In genomic region chr7:148898845-148899474, GRCh38 we compare ENCODE assay signal across 22 cellular contexts. TPM values are rescaled to one million over a fixed set of nuclear protein-coding genes. Genes with fewer than 3 reads are reported as not detected.
A peak's percentile ranks its signal among the peaks of the same experiment; 100 is the strongest.
DNase-seq lines count a peak whose midpoint lies in the region; ATAC-seq, FAIRE-seq and TF ChIP-seq lines count a peak whose summit lies in the region.
"Had no signal": no experiment of that assay in that cellular context is flagged by ENCODE, and none has a peak within 500 bp of the region (broad histone marks: within the 10 kb centered on the region; RNA-seq: fewer than 3 reads in every experiment).

No MANE protein-coding gene starts in this region.

- no peaks in the 10 kb centered on the region for H3K79me2 ChIP-seq in H1 (ENCODE audit: control insufficient read depth in 1 of 2, insufficient read depth in 2 of 2, low read length in 2 of 2)

- H3K27ac ChIP-seq in H1 (ENCODE audit: low read depth, low read length), result no peak overlapping the region
- H3K27ac ChIP-seq: coronary artery, upper lobe of right lung had no signal

- H3K14ac ChIP-seq in H1 (ENCODE audit: insufficient read length), result no peak overlapping the region

- no peaks in the 10 kb centered on the region; the same call in 1 of the 2 replicates for H3K79me1 ChIP-seq in H1 (ENCODE audit: low read depth, low read length)

- TF ChIP-seq RAD21 in H1 (IDR thresholded peaks at IDR 0.05 in 1 of 2, conservative IDR thresholded peaks at IDR 0.05 in 1 of 2; ENCODE audit: low read depth in 2 of 2, low read length in 2 of 2), result no peak

- H2BK15ac ChIP-seq in H1 (ENCODE audit: low read length), result no peak overlapping the region

- H2BK20ac ChIP-seq in H1 (ENCODE audit: low read length), result no peak overlapping the region

- H3K18ac ChIP-seq in H1 (ENCODE audit: extremely low read depth, low read length), result no peak overlapping the region

- peak overlapping the region; percentile 82; the same call in 1 of the 2 replicates for H2AFZ ChIP-seq in H1 (ENCODE audit: low read length)

- H3K4me1 Mint-ChIP-seq in activated CD4-positive, alpha-beta T cell treated with anti-CD3 and anti-CD28 coated beads, Interleukin-2, amount 10 ng/mL, durations not matched to agents 24 days and 14 days, result peaks cover 16% of the 10 kb centered on the region
- H3K4me1 Mint-ChIP-seq in nephron progenitor cell, result peaks cover 15% of the 10 kb centered on the region
- H3K4me1 Mint-ChIP-seq in activated T-helper 2 cell treated with anti-CD3 and anti-CD28 coated beads, Interferon-gamma antibody, Interleukin-2, Interleukin-4, amounts not matched to agents 10 μg/mL and 5 μg/mL and 100 μg/mL, durations not matched to agents 14 hours and 24 hours and 36 hours (ENCODE audit: low read depth), result peaks cover 10% of the 10 kb centered on the region

- H2BK5ac ChIP-seq in H1 (ENCODE audit: low read depth, low read length), result no peak overlapping the region

- no peak for TF ChIP-seq POLR2A in H1 (IDR thresholded peaks at IDR 0.05; ENCODE audit: control extremely low read depth in 1 of 2, low read depth in 2 of 2, low read length in 2 of 2)

- no peak overlapping the region for H3K56ac ChIP-seq in H1 (replicated peaks; ENCODE audit: insufficient read length, low read depth, low read length)

- 58% methylated on average over 6 of the region's 6 CpGs; no CpG with 5 or more reads in 1 of the 2 experiments for whole genome bisulfite sequencing in H1 (ENCODE audit: extremely low coverage in 1 of 2, insufficient coverage in 1 of 2, insufficient read length in 1 of 2, insufficient replicate concordance in 2 of 2, low coverage in 1 of 2, low lambda C conversion rate in 2 of 2, missing lambda C conversion rate in 1 of 2), 2 experiments

- H3K27me3 ChIP-seq in H1 (replicated peaks in 1 of 4; ENCODE audit: control insufficient read depth in 3 of 4, extremely low read depth in 1 of 4, insufficient read depth in 3 of 4, low read length in 3 of 4), result no peaks in the 10 kb centered on the region

- intact Hi-C loops in activated CD4-positive, alpha-beta T cell treated with anti-CD3 and anti-CD28 coated beads, Interleukin-2, amount 10 ng/mL, durations not matched to agents 24 days and 14 days (cut with micrococcal nuclease), result loop anchor here (2.0 kb wide), 1 partner anchor 14 kb away; no protein-coding TSS in a partner anchor
- intact Hi-C loops in activated T-helper 2 cell treated with anti-CD3 and anti-CD28 coated beads, Interferon-gamma antibody, Interleukin-2, Interleukin-4, amounts not matched to agents 10 μg/mL and 5 μg/mL and 100 μg/mL, durations not matched to agents 14 hours and 24 hours and 36 hours (cut with micrococcal nuclease), result no loop called here

- CTCF ChIA-PET in HEK293T (lab: Yijun Ruan, JAX), result interaction anchor here (0.9 kb wide), 1 partner anchor 12 kb away, joined by 3 read pairs; no protein-coding TSS in a partner anchor
- CTCF ChIA-PET in H1 (lab: Charles Lee; ENCODE audit: partially characterized antibody), result interaction anchor here (1.3 kb wide), 1 partner anchor 10 kb away, joined by 3 read pairs; no protein-coding TSS in a partner anchor

- no peaks in the 10 kb centered on the region; a peak in 1 of 8 replicates for H3K36me3 ChIP-seq in H1 (ENCODE audit: control insufficient read depth in 2 of 4, insufficient read depth in 4 of 4, low read length in 3 of 4)
- H3K36me3 ChIP-seq: upper lobe of right lung had no signal

- no peak overlapping the region for H2BK12ac ChIP-seq in H1 (ENCODE audit: low read depth, low read length)

- H3K4me1 ChIP-seq in H1 (replicated peaks in 1 of 4; ENCODE audit: control insufficient read depth in 3 of 4, insufficient read depth in 4 of 4, low read length in 3 of 4), result no peaks in the 10 kb centered on the region; a peak in 1 of 7 replicates
- H3K4me1 ChIP-seq: upper lobe of right lung had no signal

- H3K4ac ChIP-seq in H1 (replicated peaks; ENCODE audit: insufficient read length, low read depth, low read length), result no peak overlapping the region

- ATAC-seq in HG03439 (IDR thresholded peaks at IDR 0.05; ENCODE audit: unreplicated experiment), result no peak
- ATAC-seq: activated T-cell treated with anti-CD3 and anti-CD28 coated beads, Interleukin-2, amount 50 U/mL, for 4 hours; effector memory CD8-positive, alpha-beta T cell; upper lobe of right lung had no signal

- no peaks in the 10 kb centered on the region for H3K27me3 Mint-ChIP-seq in activated CD4-positive, alpha-beta T cell treated with anti-CD3 and anti-CD28 coated beads, Interleukin-2, amount 10 ng/mL, durations not matched to agents 24 days and 14 days
- H3K27me3 Mint-ChIP-seq in nephron progenitor cell (ENCODE audit: low read depth, poor library complexity), result peaks cover 5% of the 10 kb centered on the region
- no peaks in the 10 kb centered on the region for H3K27me3 Mint-ChIP-seq in activated T-helper 2 cell treated with anti-CD3 and anti-CD28 coated beads, Interferon-gamma antibody, Interleukin-2, Interleukin-4, amounts not matched to agents 10 μg/mL and 5 μg/mL and 100 μg/mL, durations not matched to agents 14 hours and 24 hours and 36 hours (ENCODE audit: low read depth)

- no peak overlapping the region for H4K5ac ChIP-seq in H1 (ENCODE audit: insufficient read length, low read depth, low read length)

- no peaks in the 10 kb centered on the region for H3K23me2 ChIP-seq in H1 (ENCODE audit: low read depth, low read length)

- H3K4me2 ChIP-seq in H1 (ENCODE audit: insufficient read depth in 1 of 2, low read depth in 2 of 2, low read length in 2 of 2), result no peak overlapping the region; a peak in 2 of 4 replicates

- no peak overlapping the region for H3K4me3 ChIP-seq in H1 (ENCODE audit: extremely low read depth in 1 of 4, insufficient read depth in 2 of 4, low read depth in 3 of 4, low read length in 4 of 4)
- H3K4me3 ChIP-seq: coronary artery, lung, upper lobe of right lung had no signal

- peak; percentile 46 for DNase-seq in activated CD4-positive, alpha-beta T cell treated with anti-CD3 and anti-CD28 coated beads, Interleukin-2, amount 10 ng/mL, durations not matched to agents 24 days and 14 days
- DNase-seq in activated CD4-positive, alpha-beta T cell treated with anti-CD3 and anti-CD28 coated beads, Interleukin-2, amount 50 U/mL, for 48 hours, result no peak
- peak; percentile 53 for DNase-seq in HEK293T (ENCODE audit: extremely low spot score)
- peak in 1 of 2 experiments; percentile 52 for DNase-seq in H1 (ENCODE audit: low read depth in 1 of 2, low spot score in 2 of 2)
- peak; percentile 18 for DNase-seq in nephron progenitor cell
- DNase-seq in activated CD8-positive, alpha-beta memory T cell treated with anti-CD3 and anti-CD28 coated beads for 24 hours, result no peak
- DNase-seq in activated T-helper 2 cell treated with anti-CD3 and anti-CD28 coated beads, Interferon-gamma antibody, Interleukin-2, Interleukin-4, amounts not matched to agents 10 μg/mL and 5 μg/mL and 100 μg/mL, durations not matched to agents 14 hours and 24 hours and 36 hours (ENCODE audit: low spot score), result no peak
- DNase-seq: activated naive CD4-positive, alpha-beta T cell treated with Interleukin-2 at 50 U/mL for 16 hours; activated T-cell treated with anti-CD3 and anti-CD28 coated beads, Interleukin-2, amount 50 U/mL, for 4 hours; anterior cingulate cortex; DMS79 treated with DMSO at 0.1 percent for 48 hours; effector memory CD8-positive, alpha-beta T cell; kidney glomerular epithelial cell; NCI-H1105 treated with DMSO at 0.1 percent for 48 hours; NCI-H2029 treated with DMSO at 0.1 percent for 48 hours; NCI-H2227 treated with DMSO at 0.1 percent for 48 hours; NCI-H69; Right ventricle myocardium superior; upper lobe of right lung had no signal

- H3K27ac Mint-ChIP-seq in activated CD4-positive, alpha-beta T cell treated with anti-CD3 and anti-CD28 coated beads, Interleukin-2, amount 10 ng/mL, durations not matched to agents 24 days and 14 days, result peak overlapping the region; percentile 70
- H3K27ac Mint-ChIP-seq in nephron progenitor cell, result peak overlapping the region; percentile 44
- H3K27ac Mint-ChIP-seq in activated T-helper 2 cell treated with anti-CD3 and anti-CD28 coated beads, Interferon-gamma antibody, Interleukin-2, Interleukin-4, amounts not matched to agents 10 μg/mL and 5 μg/mL and 100 μg/mL, durations not matched to agents 14 hours and 24 hours and 36 hours, result no peak overlapping the region
- H3K27ac Mint-ChIP-seq: effector memory CD8-positive, alpha-beta T cell had no signal

- FAIRE-seq in H1 (lab: Jason Lieb, UNC), result no peak

- no peak overlapping the region for H4K91ac ChIP-seq in H1 (replicated peaks; ENCODE audit: insufficient read length, low read length)

- H3K9me3 Mint-ChIP-seq in activated CD4-positive, alpha-beta T cell treated with anti-CD3 and anti-CD28 coated beads, Interleukin-2, amount 10 ng/mL, durations not matched to agents 24 days and 14 days, result no peaks in the 10 kb centered on the region
- H3K9me3 Mint-ChIP-seq in nephron progenitor cell, result no peaks in the 10 kb centered on the region
- no peaks in the 10 kb centered on the region for H3K9me3 Mint-ChIP-seq in activated T-helper 2 cell treated with anti-CD3 and anti-CD28 coated beads, Interferon-gamma antibody, Interleukin-2, Interleukin-4, amounts not matched to agents 10 μg/mL and 5 μg/mL and 100 μg/mL, durations not matched to agents 14 hours and 24 hours and 36 hours
- H3K9me3 Mint-ChIP-seq: activated T-cell treated with anti-CD3 and anti-CD28 coated beads, Interleukin-2, amount 50 U/mL, for 4 hours; effector memory CD8-positive, alpha-beta T cell had no signal

- no peak overlapping the region for H3K23ac ChIP-seq in H1 (ENCODE audit: insufficient read length)

- H4K20me1 ChIP-seq in H1 (replicated peaks in 1 of 2; ENCODE audit: control insufficient read depth in 1 of 2, insufficient read depth in 2 of 2, low read length in 2 of 2), result no peaks in the 10 kb centered on the region

- no peak overlapping the region for H2AK5ac ChIP-seq in H1 (ENCODE audit: low read depth, low read length)

- no peaks in the 10 kb centered on the region for H3K36me3 Mint-ChIP-seq in activated CD4-positive, alpha-beta T cell treated with anti-CD3 and anti-CD28 coated beads, Interleukin-2, amount 10 ng/mL, durations not matched to agents 24 days and 14 days (ENCODE audit: low read depth)
- H3K36me3 Mint-ChIP-seq in nephron progenitor cell (ENCODE audit: low read depth), result no peaks in the 10 kb centered on the region
- H3K36me3 Mint-ChIP-seq in activated T-helper 2 cell treated with anti-CD3 and anti-CD28 coated beads, Interferon-gamma antibody, Interleukin-2, Interleukin-4, amounts not matched to agents 10 μg/mL and 5 μg/mL and 100 μg/mL, durations not matched to agents 14 hours and 24 hours and 36 hours (ENCODE audit: low read depth), result no peaks in the 10 kb centered on the region

- no peak overlapping the region; a peak in 1 of 7 replicates for H3K9ac ChIP-seq in H1 (replicated peaks in 1 of 4; ENCODE audit: extremely low read depth in 1 of 4, low read depth in 3 of 4, low read length in 3 of 4)

- no peak overlapping the region for H3K4me3 Mint-ChIP-seq in activated CD4-positive, alpha-beta T cell treated with anti-CD3 and anti-CD28 coated beads, Interleukin-2, amount 10 ng/mL, durations not matched to agents 24 days and 14 days
- H3K4me3 Mint-ChIP-seq in nephron progenitor cell, result peak overlapping the region; percentile 3
- no peak overlapping the region for H3K4me3 Mint-ChIP-seq in activated T-helper 2 cell treated with anti-CD3 and anti-CD28 coated beads, Interferon-gamma antibody, Interleukin-2, Interleukin-4, amounts not matched to agents 10 μg/mL and 5 μg/mL and 100 μg/mL, durations not matched to agents 14 hours and 24 hours and 36 hours (ENCODE audit: low read depth)
- H3K4me3 Mint-ChIP-seq: activated T-cell treated with anti-CD3 and anti-CD28 coated beads, Interleukin-2, amount 50 U/mL, for 4 hours; effector memory CD8-positive, alpha-beta T cell had no signal

- TF ChIP-seq CTCF in H1 (IDR thresholded peaks at IDR 0.05; ENCODE audit: control extremely low read depth in 1 of 3, insufficient read depth in 1 of 3, low read depth in 1 of 3, low read length in 3 of 3) (no peak), nephron progenitor cell (IDR thresholded peaks at IDR 0.05) (no peak)

- POLR2A ChIA-PET in HEK293T (lab: Yijun Ruan, JAX), result interaction anchor here (1.1 kb wide), 1 partner anchor 10 kb away, joined by 5 read pairs; no protein-coding TSS in a partner anchor
- POLR2A ChIA-PET in H1 (lab: Charles Lee; ENCODE audit: partially characterized antibody), result no interaction called here

- no peak for TF ChIP-seq EP300 in H1 (IDR thresholded peaks at IDR 0.05; ENCODE audit: borderline replicate concordance in 1 of 2, low read depth in 2 of 2, low read length in 2 of 2)

- H3K9me3 ChIP-seq in H1 (ENCODE audit: insufficient read depth in 2 of 2, low read depth in 1 of 2, low read length in 1 of 2), result no peaks in the 10 kb centered on the region
- H3K9me3 ChIP-seq: upper lobe of right lung had no signal

- H4K8ac ChIP-seq in H1 (ENCODE audit: extremely low read depth, insufficient read depth, low read length), result no peak overlapping the region

- no peak overlapping the region for H2BK120ac ChIP-seq in H1 (replicated peaks; ENCODE audit: low read depth, low read length)

RNA-seq across cellular contexts. Expression of gene EZH2, which starts 14.9 kb away (rescaled TPM):
- total RNA-seq in activated CD4-positive, alpha-beta T cell treated with anti-CD3 and anti-CD28 coated beads, Interleukin-2, amount 10 ng/mL, durations not matched to agents 24 days and 14 days, result 120 and 126 TPM in 2 replicates
- 46.6 and 49.0 TPM in 2 replicates for total RNA-seq in H1 (2021; fragmentation: NEBNext Ultra II Directional; extraction: Animal tissue kit (Norgen Biotek cat#: 25700))
- polyA plus RNA-seq in H1 (2011; rRNA removed), result 15.5 and 28.9 TPM in 2 replicates
- 33.2 TPM for polyA plus RNA-seq in H1 (2011; cell fraction: cytosol; rRNA removed)
- polyA plus RNA-seq in H1 (2011; cell fraction: nucleus; rRNA removed), result 39.7 TPM
- polyA plus RNA-seq in H1 (2012, experiment 1 of 2), result 37.0 to 56.8 TPM (median 42.7 TPM) in 4 replicates
- polyA plus RNA-seq in H1 (2012, experiment 2 of 2), result 6.6 TPM
- 41.2 TPM for polyA plus RNA-seq in H1 (2013, experiment 1 of 2)
- 36.4 TPM for polyA plus RNA-seq in H1 (2013, experiment 2 of 2)
- 18.2 and 30.1 TPM in 2 replicates for polyA minus RNA-seq in H1 (2011; rRNA and poly(A)+ RNA removed)
- polyA minus RNA-seq in H1 (2011; cell fraction: cytosol; rRNA and poly(A)+ RNA removed), result 22.4 TPM
- 34.6 TPM for polyA minus RNA-seq in H1 (2011; cell fraction: nucleus; rRNA and poly(A)+ RNA removed)
- 91.0 and 91.7 TPM in 2 replicates for total RNA-seq in activated T-helper 2 cell treated with anti-CD3 and anti-CD28 coated beads, Interferon-gamma antibody, Interleukin-2, Interleukin-4, amounts not matched to agents 10 μg/mL and 5 μg/mL and 100 μg/mL, durations not matched to agents 14 hours and 24 hours and 36 hours

Comparison
In these comparisons a context has a peak if more than half of its experiments do, and no peak if none do; other contexts are left out.
1. DNase-seq: peak in activated CD4-positive, alpha-beta T cell treated with anti-CD3 and anti-CD28 coated beads, Interleukin-2, amount 10 ng/mL, durations not matched to agents 24 days and 14 days (single experiment), HEK293T (single experiment) and nephron progenitor cell (single experiment); none in activated CD4-positive, alpha-beta T cell treated with anti-CD3 and anti-CD28 coated beads, Interleukin-2, amount 50 U/mL, for 48 hours (0 of 2), activated CD8-positive, alpha-beta memory T cell treated with anti-CD3 and anti-CD28 coated beads for 24 hours (single experiment) and activated T-helper 2 cell treated with anti-CD3 and anti-CD28 coated beads, Interferon-gamma antibody, Interleukin-2, Interleukin-4, amounts not matched to agents 10 μg/mL and 5 μg/mL and 100 μg/mL, durations not matched to agents 14 hours and 24 hours and 36 hours (single experiment).